ENCODE assay signal across 13 cellular contexts in the genomic region with DNA sequence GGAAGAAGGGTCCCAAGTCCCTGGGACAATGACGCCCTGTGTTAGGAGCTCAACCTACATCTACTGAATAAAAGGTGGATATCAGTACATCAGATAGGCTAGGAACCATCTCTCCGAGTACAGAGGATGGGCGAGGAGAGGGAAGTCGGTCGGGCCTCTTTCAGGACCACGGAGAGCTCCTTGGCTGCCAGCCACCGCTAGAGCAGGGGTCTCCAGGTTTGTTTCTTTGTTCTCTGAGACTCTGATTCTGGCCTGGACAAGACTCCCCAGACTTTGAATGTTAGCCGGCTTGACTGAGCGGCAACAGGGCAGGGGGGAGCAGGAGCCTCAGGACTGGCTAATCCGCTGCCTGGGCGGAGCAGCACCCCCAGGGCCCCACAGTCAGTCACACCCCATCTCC.
A peak's percentile ranks its signal among the peaks of the same experiment; 100 is the strongest.
DNase-seq lines count a peak whose midpoint lies in the region; ATAC-seq and TF ChIP-seq lines count a peak whose summit lies in the region.
"Had no signal": no experiment of that assay in that cellular context is flagged by ENCODE, and none has a peak within 500 bp of the region (broad histone marks: within the 10 kb centered on the region; RNA-seq: fewer than 3 reads in every experiment).

No MANE protein-coding gene starts in this region.

- no CpG with 5 or more reads among the region's 11 CpGs for WGBS in H9 (ENCODE audit: extremely low coverage, insufficient read length, low lambda C conversion rate)
- WGBS in liver: 22% methylated on average over 11 of the region's 11 CpGs

- peaks cover 13% of the 10 kb centered on the region for H3K27me3 ChIP-seq in DND-41 (ENCODE audit: insufficient read depth, low read length, poor library complexity)
- H3K27me3 ChIP-seq in H9 (ENCODE audit: insufficient read depth, low read length): peaks cover 12% of the 10 kb centered on the region; the same call in 1 of the 2 replicates
- peaks cover 0 to 6% (median 4%) of the 10 kb centered on the region in 4 donors for H3K27me3 ChIP-seq in liver (ENCODE audit: control insufficient read depth in 4 of 4, insufficient read depth in 4 of 4, low read length in 3 of 4)
- H3K27me3 ChIP-seq in brain microvascular endothelial cell (replicated peaks): peaks cover 18% of the 10 kb centered on the region

- H3K4ac ChIP-seq in H9 (ENCODE audit: low read depth, low read length): no peak overlapping the region

- no peak overlapping the region; a peak in 1 of 5 replicates for H3K4me3 Mint-ChIP-seq in H9
- H3K4me3 Mint-ChIP-seq: activated naive CD4-positive, alpha-beta T cell treated with anti-CD3 and anti-CD28 coated beads, Interleukin-2, amount 50 U/mL, for 24 hours; T-cell had no signal

- H4K5ac ChIP-seq in H9 (ENCODE audit: insufficient read length, low read depth, low read length): no peak overlapping the region

- no peak for TF ChIP-seq RAD21 in liver (IDR thresholded peaks at IDR 0.05)

- no peak overlapping the region for H3K4me2 ChIP-seq in DND-41 (ENCODE audit: insufficient read depth, low read length)
- H3K4me2 ChIP-seq in H9 (ENCODE audit: insufficient read depth, insufficient read length, low read length): no peak overlapping the region

- H3K18ac ChIP-seq in H9 (ENCODE audit: insufficient read length, low read depth, low read length): no peak overlapping the region

- H2BK15ac ChIP-seq in H9 (ENCODE audit: low read depth, low read length): no peak overlapping the region

- no peaks in the 10 kb centered on the region for H3K4me1 ChIP-seq in DND-41 (ENCODE audit: insufficient read depth, low read length)
- H3K4me1 ChIP-seq in H9 (ENCODE audit: insufficient read depth, low read length): no peaks in the 10 kb centered on the region
- peaks cover 8 to 14% (median 11%) of the 10 kb centered on the region in 4 donors for H3K4me1 ChIP-seq in liver (ENCODE audit: control insufficient read depth in 4 of 4, insufficient read depth in 4 of 4, low read length in 3 of 4)

- H3K79me1 ChIP-seq in H9 (ENCODE audit: insufficient read depth, low read depth, low read length, poor library complexity, severe bottlenecking): no peaks in the 10 kb centered on the region

- H3K27me3 Mint-ChIP-seq in H9 (ENCODE audit: low read depth): peaks cover 64% of the 10 kb centered on the region

- peaks cover 19 to 32% of the 10 kb centered on the region in 2 experiments for H3K4me1 Mint-ChIP-seq in H9

- no peak overlapping the region for H4K91ac ChIP-seq in H9 (ENCODE audit: insufficient read length, low read depth, low read length)

- H3K9me3 Mint-ChIP-seq in H9: no peaks in the 10 kb centered on the region; a peak in 2 of 5 replicates
- H3K9me3 Mint-ChIP-seq: activated naive CD4-positive, alpha-beta T cell treated with anti-CD3 and anti-CD28 coated beads, Interleukin-2, amount 50 U/mL, for 24 hours; T-cell had no signal

- ATAC-seq in DND-41 (ENCODE audit: insufficient read depth, low read depth): peak; percentile 69
- ATAC-seq in HG02798 (IDR thresholded peaks at IDR 0.05; ENCODE audit: poor library complexity, unreplicated experiment): no peak
- no peak for ATAC-seq in GM19324 (IDR thresholded peaks at IDR 0.05; ENCODE audit: low FRiP score, unreplicated experiment)
- ATAC-seq: left ventricle myocardium superior, T-cell had no signal

- DNase-seq in DND-41 (peak; percentile 73), H9 (peak; percentile 85), NCI-H82 (lab: John Stamatoyannopoulos, UW) (no peak), brain microvascular endothelial cell (no peak)
- DNase-seq in activated CD4-positive, alpha-beta T cell treated with anti-CD3 and anti-CD28 coated beads, Interleukin-2, amount 50 U/mL, for 1 hour: peak; percentile 8
- DNase-seq: GF-D8, left ventricle myocardium superior, NCI-H2107 had no signal

- no peak overlapping the region for H2AK5ac ChIP-seq in H9 (ENCODE audit: insufficient read length, low read length)

- in situ Hi-C loops in brain microvascular endothelial cell (cut with HindIII; ENCODE audit: low pct_ligation_motif_present, low sequenced_read_pairs): no loop called here

- no peak overlapping the region for H3K56ac ChIP-seq in H9 (ENCODE audit: insufficient read length, low read depth, low read length)

- H2BK120ac ChIP-seq in H9 (ENCODE audit: low read depth, low read length, poor library complexity, severe bottlenecking): no peak overlapping the region

- H3K23ac ChIP-seq in H9 (ENCODE audit: insufficient read length, low read depth, low read length): no peak overlapping the region

- H3K14ac ChIP-seq in H9 (ENCODE audit: insufficient read depth, low read length): no peak overlapping the region

- H3K27ac ChIP-seq in DND-41 (ENCODE audit: low read length) (no peak overlapping the region), H9 (ENCODE audit: insufficient read length, low read depth, low read length) (no peak overlapping the region), liver (ENCODE audit: low read depth in 1 of 2, low read length in 2 of 2) (no peak overlapping the region), brain microvascular endothelial cell (no peak overlapping the region)

- H2BK20ac ChIP-seq in H9 (ENCODE audit: low read depth, low read length, poor library complexity, severe bottlenecking): no peak overlapping the region

- H3K79me2 ChIP-seq in DND-41 (ENCODE audit: insufficient read depth, low read length): no peaks in the 10 kb centered on the region
- no peaks in the 10 kb centered on the region for H3K79me2 ChIP-seq in H9 (ENCODE audit: insufficient read depth, low read length)

- no peak overlapping the region for H2BK12ac ChIP-seq in H9 (ENCODE audit: insufficient read length, low read depth, low read length)

- no peaks in the 10 kb centered on the region for H3K9me3 ChIP-seq in DND-41 (ENCODE audit: insufficient read depth, low read length, severe bottlenecking)
- H3K9me3 ChIP-seq in H9 (ENCODE audit: control insufficient read depth, low read depth, low read length): no peaks in the 10 kb centered on the region
- H3K9me3 ChIP-seq in liver (ENCODE audit: control insufficient read depth in 4 of 4, low read length in 3 of 4): no peaks in the 10 kb centered on the region

- H3K36me3 Mint-ChIP-seq in H9 (ENCODE audit: insufficient read depth in 1 of 3, low read depth in 3 of 3): no peaks in the 10 kb centered on the region
- H3K36me3 Mint-ChIP-seq: activated naive CD4-positive, alpha-beta T cell treated with anti-CD3 and anti-CD28 coated beads, Interleukin-2, amount 50 U/mL, for 24 hours; T-cell had no signal

- H2AFZ ChIP-seq in DND-41 (ENCODE audit: low read depth, low read length): no peak overlapping the region
- no peak overlapping the region for H2AFZ ChIP-seq in H9 (ENCODE audit: low read length)

- no peak overlapping the region for H2BK5ac ChIP-seq in H9 (ENCODE audit: insufficient read length, low read length)

- TF ChIP-seq CTCF in DND-41 (IDR thresholded peaks at IDR 0.05; ENCODE audit: borderline replicate concordance, extremely low read depth, low read length, poor library complexity, severe bottlenecking) (no peak), H9 (conservative IDR thresholded peaks at IDR 0.05) (no peak), liver (IDR thresholded peaks at IDR 0.05; ENCODE audit: low read depth, low read length, missing input control) (no peak), brain microvascular endothelial cell (IDR thresholded peaks at IDR 0.05; ENCODE audit: low read depth, low read length, missing control alignments) (no peak)

- H3K27ac Mint-ChIP-seq in H9: no peak overlapping the region
- H3K27ac Mint-ChIP-seq: activated naive CD4-positive, alpha-beta T cell treated with anti-CD3 and anti-CD28 coated beads, Interleukin-2, amount 50 U/mL, for 24 hours; T-cell had no signal

- H3K9ac ChIP-seq in DND-41 (ENCODE audit: low read depth, low read length): no peak overlapping the region
- no peak overlapping the region for H3K9ac ChIP-seq in H9 (ENCODE audit: extremely low read depth, insufficient read length, low read length)
- no peak overlapping the region for H3K9ac ChIP-seq in liver (ENCODE audit: low read depth in 1 of 2, low read length in 2 of 2)

- no peak overlapping the region for H3K4me3 ChIP-seq in DND-41 (ENCODE audit: low read depth in 1 of 2, low read length in 2 of 2)
- H3K4me3 ChIP-seq in liver (ENCODE audit: low read depth in 1 of 3, low read length in 3 of 3): no peak overlapping the region
- no peak overlapping the region for H3K4me3 ChIP-seq in brain microvascular endothelial cell (ENCODE audit: low read depth, low read length)

- H4K20me1 ChIP-seq in DND-41 (ENCODE audit: insufficient read depth, low read length) (peaks cover 10% of the 10 kb centered on the region), H9 (ENCODE audit: control insufficient read depth, insufficient read depth, insufficient read length) (no peaks in the 10 kb centered on the region)

- H3K36me3 ChIP-seq in DND-41 (ENCODE audit: insufficient read depth, low read length) (no peaks in the 10 kb centered on the region), liver (ENCODE audit: control insufficient read depth in 4 of 4, insufficient read depth in 3 of 4, low read depth in 1 of 4, low read length in 3 of 4) (no peaks in the 10 kb centered on the region), brain microvascular endothelial cell (replicated peaks) (no peaks in the 10 kb centered on the region)

- no peak overlapping the region for H4K8ac ChIP-seq in H9 (replicated peaks; ENCODE audit: insufficient read length, low read depth, low read length)

- no peak overlapping the region for H3T11ph ChIP-seq in H9 (ENCODE audit: low read length)

- peaks cover 10% of the 10 kb centered on the region for H3K23me2 ChIP-seq in H9 (ENCODE audit: insufficient read length, low read depth, low read length, poor library complexity, severe bottlenecking)

TF ChIP-seq in liver, 16 proteins besides CTCF, POLR2A, EP300 and RAD21 (continues in another document):
- TF ChIP-seq SP1 (IDR thresholded peaks at IDR 0.05): no peak

Comparison
In these comparisons a context has a peak if more than half of its experiments do, and no peak if none do; other contexts are left out.
1. DNase-seq: peak in DND-41 (single experiment), H9 (single experiment) and activated CD4-positive, alpha-beta T cell treated with anti-CD3 and anti-CD28 coated beads, Interleukin-2, amount 50 U/mL, for 1 hour (single experiment); none in NCI-H82 (single experiment) and brain microvascular endothelial cell (single experiment).